Comparison of ENCODE assay signal across 25 cellular contexts in genomic region chr17:72837335-72837734, GRCh38.
"Had no signal": no experiment of that assay in that cellular context is flagged by ENCODE, and none has a peak within 500 bp of the region (broad histone marks: within the 10 kb centered on the region; RNA-seq: fewer than 3 reads in every experiment).

No MANE protein-coding gene starts in this region.

- H2AFZ ChIP-seq: parathyroid adenoma had no signal

- H3K4me2 ChIP-seq: smooth muscle cell had no signal

- H3K9me3 ChIP-seq: ovary, suprapubic skin, testis, transverse colon, upper lobe of right lung, uterus had no signal

- H3K79me2 ChIP-seq: parathyroid adenoma had no signal

- H3K36me3 ChIP-seq: ovary, transverse colon, upper lobe of right lung, uterus had no signal

- H3K27ac ChIP-seq: ovary, parathyroid adenoma, psoas muscle, spleen, suprapubic skin, testis, tibial artery, transverse colon, upper lobe of right lung, uterus had no signal

- DNase-seq: naive thymus-derived CD4-positive, alpha-beta T cell; natural killer cell; occipital lobe; ovary; posterior cingulate gyrus; psoas muscle; spleen; stimulated activated CD4-positive, alpha-beta T cell treated with anti-CD3 and anti-CD28 coated beads, Interleukin-12 subunit alpha, Interleukin-12 subunit beta, amount 100 ng/mL, for 4 hours; stimulated activated CD4-positive, alpha-beta T cell treated with anti-CD3 and anti-CD28 coated beads, Interleukin-1b, Interleukin-23, amount 100 ng/mL, for 48 hours; stimulated activated CD4-positive, alpha-beta T cell treated with anti-CD3 and anti-CD28 coated beads, Interleukin-4, amount 100 ng/mL, for 1 hour; stimulated activated CD4-positive, alpha-beta T cell treated with anti-CD3 and anti-CD28 coated beads, Interleukin-4, amount 100 ng/mL, for 4 hours; stimulated activated CD8-positive, alpha-beta memory T cell treated with anti-CD3 and anti-CD28 coated beads, Interleukin-4, amount 100 ng/mL, for 48 hours; stimulated activated naive CD4-positive, alpha-beta T cell; stimulated activated naive CD8-positive, alpha-beta T cell treated with anti-CD3 and anti-CD28 coated beads, Interleukin-15, amount 100 ng/mL, for 72 hours; stimulated activated naive CD8-positive, alpha-beta T cell treated with anti-CD3 and anti-CD28 coated beads, Interleukin-15, Interleukin-2, amounts not matched to agents 100 U/mL and 50 U/mL, for 24 hours; substantia nigra; testis; tibial artery; transverse colon; upper lobe of right lung; uterus had no signal

- H3K27me3 ChIP-seq: ovary, spleen, suprapubic skin, testis, tibial artery, transverse colon, upper lobe of right lung, uterus had no signal

- H3K9ac ChIP-seq: parathyroid adenoma had no signal

- H3K4me3 ChIP-seq: ovary, psoas muscle, skin epidermis, smooth muscle cell, spleen, suprapubic skin, testis, tibial artery, transverse colon, upper lobe of right lung, uterus had no signal

- H3K4me1 ChIP-seq: parathyroid adenoma, psoas muscle, spleen, suprapubic skin, testis, tibial artery, transverse colon, upper lobe of right lung, uterus had no signal
